8 cellular contexts compared by ENCODE assay signal in genomic region chr17:7241783-7242716, GRCh38. TPM values are rescaled to one million over a fixed set of nuclear protein-coding genes. Genes with fewer than 3 reads are reported as not detected.
DNase-seq lines count a peak whose midpoint lies in the region; ATAC-seq and TF ChIP-seq lines count a peak whose summit lies in the region.

Gene GABARAP (minus strand): TSS chr17:7242449. CDS start chr17:7242330, 119 bp downstream.

- CTCF ChIA-PET in CD8-positive, alpha-beta T cell (lab: Charles Lee), result interaction anchor here (0.8 to 4.9 kb wide), 7 partner anchors 9 to 196 kb away, joined by 3 to 24 read pairs (median 5); partner anchors contain the start of genes ACADVL and DLG4

- H3K36me3 Mint-ChIP-seq in CD8-positive, alpha-beta T cell, result peaks cover 61% of the 10 kb centered on the region
- H3K36me3 Mint-ChIP-seq in neural progenitor cell, result peaks cover 27% of the 10 kb centered on the region

- intact Hi-C loops in CD8-positive, alpha-beta T cell (cut with DNase I, micrococcal nuclease), result loop anchor here (1.0 to 5.0 kb wide), 4 partner anchors 9 to 690 kb away; partner anchors contain the start of genes CNTROB (in 1 of the 2), CTDNEP1 (in 1 of the 2) and TRAPPC1 (in 1 of the 2)

- H3K9me3 ChIP-seq in CD8-positive, alpha-beta T cell (ENCODE audit: low read length), result no peaks in the 10 kb centered on the region
- H3K9me3 ChIP-seq in SJSA1 (replicated peaks) (no peaks in the 10 kb centered on the region), neural progenitor cell (ENCODE audit: low read depth) (no peaks in the 10 kb centered on the region), stomach smooth muscle (ENCODE audit: control insufficient read depth in 2 of 2, low read length in 2 of 2) (no peaks in the 10 kb centered on the region)

- peaks cover 56% of the 10 kb centered on the region for H3F3A ChIP-seq in neural progenitor cell (ENCODE audit: low read depth)

- DNase-seq in CD8-positive, alpha-beta T cell, result peak; percentile 87 to 98 (median 95)
- peak; percentile 89 for DNase-seq in LoVo (ENCODE audit: low spot score)
- peak; percentile 89 to 95 for DNase-seq in SJSA1 (ENCODE audit: low read depth in 1 of 2, low spot score in 2 of 2)
- DNase-seq in activated gamma-delta T cell treated with anti-CD3 and anti-CD28 coated beads, Interleukin-2, amount 50 U/mL, for 16 hours (ENCODE audit: low read depth), result peak; percentile 92
- peak; percentile 69 to 89 for DNase-seq in foreskin keratinocyte
- peak; percentile 96 for DNase-seq in neural progenitor cell (ENCODE audit: low spot score)

- peak; percentile 50 for ATAC-seq in CD8-positive, alpha-beta T cell
- peak; percentile 30 for ATAC-seq in GM21526 (IDR thresholded peaks at IDR 0.05; ENCODE audit: low FRiP score, unreplicated experiment)
- peak; percentile 27 for ATAC-seq in foreskin keratinocyte

- peaks cover 32% of the 10 kb centered on the region for H3K4me1 ChIP-seq in CD8-positive, alpha-beta T cell (ENCODE audit: insufficient read depth, low read length)
- H3K4me1 ChIP-seq in SJSA1 (replicated peaks) (peaks cover 22% of the 10 kb centered on the region), foreskin keratinocyte (no peaks in the 10 kb centered on the region), neural progenitor cell (peaks cover 18% of the 10 kb centered on the region), stomach smooth muscle (ENCODE audit: control insufficient read depth, insufficient read depth, low read length) (peaks cover 37% of the 10 kb centered on the region)

- no peak for TF ChIP-seq CTCF in CD8-positive, alpha-beta T cell (IDR thresholded peaks at IDR 0.05)
- TF ChIP-seq CTCF in foreskin keratinocyte (conservative IDR thresholded peaks at IDR 0.05) (no peak), neural progenitor cell (IDR thresholded peaks at IDR 0.05) (no peak)

- peak within 1 kb of the TSS; percentile 88 for H3K4me2 ChIP-seq in neural progenitor cell

- peak within 1 kb of the TSS; percentile 98 for H3K4me3 Mint-ChIP-seq in CD8-positive, alpha-beta T cell
- H3K4me3 Mint-ChIP-seq in neural progenitor cell, result peak within 1 kb of the TSS; percentile 99

- H3K36me3 ChIP-seq in CD8-positive, alpha-beta T cell (ENCODE audit: insufficient read depth, low read length), result peaks cover 15% of the 10 kb centered on the region
- peaks cover 54% of the 10 kb centered on the region for H3K36me3 ChIP-seq in SJSA1
- H3K36me3 ChIP-seq in neural progenitor cell, result no peaks in the 10 kb centered on the region
- peaks cover 27 to 30% of the 10 kb centered on the region in 2 donors for H3K36me3 ChIP-seq in stomach smooth muscle (ENCODE audit: control insufficient read depth in 2 of 2, insufficient read depth in 2 of 2, low read length in 2 of 2)

- H3K27me3 ChIP-seq in CD8-positive, alpha-beta T cell (ENCODE audit: insufficient read depth, low read length), result no peaks in the 10 kb centered on the region
- H3K27me3 ChIP-seq in SJSA1 (replicated peaks) (no peaks in the 10 kb centered on the region), foreskin keratinocyte (no peaks in the 10 kb centered on the region), neural progenitor cell (no peaks in the 10 kb centered on the region), stomach smooth muscle (ENCODE audit: control insufficient read depth in 1 of 2, insufficient read depth in 2 of 2, low read length in 2 of 2) (no peaks in the 10 kb centered on the region)

- H2AFZ ChIP-seq in neural progenitor cell (replicated peaks), result peak within 1 kb of the TSS; percentile 96

- peaks cover 52% of the 10 kb centered on the region for H3K79me2 ChIP-seq in neural progenitor cell (ENCODE audit: low read depth)

- peak within 1 kb of the TSS; percentile 75 for H3K27ac ChIP-seq in CD8-positive, alpha-beta T cell (ENCODE audit: low read depth, low read length)
- H3K27ac ChIP-seq in SJSA1 (peak within 1 kb of the TSS; percentile 75), foreskin keratinocyte (peak within 1 kb of the TSS; percentile 82), neural progenitor cell (peak within 1 kb of the TSS; percentile 82), stomach smooth muscle (ENCODE audit: low read length) (peak within 1 kb of the TSS; percentile 95)

- H3K4me3 ChIP-seq in CD8-positive, alpha-beta T cell (ENCODE audit: low read depth, low read length), result peak within 1 kb of the TSS; percentile 84
- peak within 1 kb of the TSS; percentile 64 for H3K4me3 ChIP-seq in SJSA1
- H3K4me3 ChIP-seq in neural progenitor cell, result peak within 1 kb of the TSS; percentile 82
- H3K4me3 ChIP-seq in stomach smooth muscle (ENCODE audit: low read length in 2 of 2), result peak within 1 kb of the TSS; percentile 92 to 96

- peaks cover 45% of the 10 kb centered on the region for H3K4me1 Mint-ChIP-seq in CD8-positive, alpha-beta T cell (ENCODE audit: low read depth)
- H3K4me1 Mint-ChIP-seq in neural progenitor cell, result peaks cover 37% of the 10 kb centered on the region

- peak within 1 kb of the TSS; percentile 99 for H3K27ac Mint-ChIP-seq in CD8-positive, alpha-beta T cell
- H3K27ac Mint-ChIP-seq in neural progenitor cell, result peak within 1 kb of the TSS; percentile 99

- H4K20me1 ChIP-seq in neural progenitor cell (ENCODE audit: low read depth), result peaks cover 6% of the 10 kb centered on the region

- POLR2A ChIA-PET in CD8-positive, alpha-beta T cell (lab: Charles Lee), result interaction anchor here (0.6 to 3.8 kb wide), 13 partner anchors 8 to 446 kb away, joined by 3 to 26 read pairs (median 4); partner anchors contain the start of genes ACADVL, CTDNEP1, DLG4 and DVL2

- H3K9me3 Mint-ChIP-seq in CD8-positive, alpha-beta T cell, result no peaks in the 10 kb centered on the region
- H3K9me3 Mint-ChIP-seq in neural progenitor cell, result no peaks in the 10 kb centered on the region

- H3K9ac ChIP-seq in neural progenitor cell, result peak within 1 kb of the TSS; percentile 84
- peak within 1 kb of the TSS; percentile 91 to 99 for H3K9ac ChIP-seq in stomach smooth muscle (ENCODE audit: low read length in 2 of 2)

- H3K27me3 Mint-ChIP-seq in CD8-positive, alpha-beta T cell (ENCODE audit: low read depth), result no peaks in the 10 kb centered on the region
- H3K27me3 Mint-ChIP-seq in neural progenitor cell (ENCODE audit: insufficient read depth, low read depth), result peaks cover 7% of the 10 kb centered on the region

RNA-seq across cellular contexts. Expression of gene GABARAP, which starts in this region (rescaled TPM):
- total RNA-seq in CD8-positive, alpha-beta T cell, result 100 to 1,000 TPM; 165 to 173 TPM
- total RNA-seq in SJSA1 (2014; rRNA removed; shearing (Covaris generic)), result 139 and 146 TPM in 2 replicates
- total RNA-seq in foreskin keratinocyte (162 and 204 TPM in 2 replicates), neural progenitor cell (ENCODE audit: low replicate concordance) (225 and 276 TPM in 2 replicates)
- polyA plus RNA-seq in foreskin keratinocyte, result 319 and 384 TPM in 2 replicates

Comparison
In these comparisons a context has a peak if more than half of its experiments do, and no peak if none do; other contexts are left out.
1. Peak in every context shown above with its lines: DNase-seq, ATAC-seq, H3K4me3 ChIP-seq and H3K27ac ChIP-seq.